Comparison of ENCODE assay signal across 13 cellular contexts in the genomic region with DNA sequence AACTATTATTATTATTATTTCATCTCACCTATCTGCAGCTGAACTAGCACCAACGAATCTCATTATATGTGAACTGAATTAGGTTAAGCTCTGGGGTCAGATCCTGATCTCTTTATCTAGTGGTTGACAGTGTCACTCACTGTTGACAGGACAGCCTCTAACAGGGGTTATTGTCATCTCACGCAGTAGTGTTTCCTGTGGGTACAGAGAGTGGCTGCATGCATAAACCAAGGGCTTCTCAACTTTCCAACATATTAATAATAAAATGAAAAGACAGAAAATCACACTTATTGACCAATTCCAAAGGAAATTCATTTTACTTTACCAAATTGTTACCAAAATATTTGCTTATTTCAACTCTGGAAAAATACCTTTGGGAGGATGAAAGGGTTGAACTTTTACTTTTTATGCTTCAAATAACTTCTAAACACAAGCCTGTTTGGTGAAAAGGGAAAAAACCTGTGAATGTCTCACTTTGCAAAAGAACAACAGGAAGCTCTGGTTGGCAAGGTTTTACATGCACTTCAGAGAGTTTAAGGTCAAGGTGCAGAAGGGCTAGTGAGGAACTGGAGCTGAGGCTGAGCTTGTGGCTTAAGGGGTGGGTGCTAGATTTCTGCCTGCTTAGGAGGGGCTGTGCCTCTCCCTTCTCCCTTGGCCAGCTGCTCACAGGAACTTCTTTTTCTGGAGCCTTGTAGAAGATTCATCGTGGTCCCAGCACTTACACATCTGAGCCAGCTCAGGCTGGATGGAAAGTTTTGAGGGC.
DNase-seq lines count a peak whose midpoint lies in the region; ATAC-seq and TF ChIP-seq lines count a peak whose summit lies in the region.
"Had no signal": no experiment of that assay in that cellular context is flagged by ENCODE, and none has a peak within 500 bp of the region (broad histone marks: within the 10 kb centered on the region; RNA-seq: fewer than 3 reads in every experiment).

No MANE protein-coding gene starts in this region.

- intact Hi-C loops in heart right ventricle (cut with DNase I) (loop anchor here in 8 of 10 donors (5.0 to 10.0 kb wide), 10 partner anchors 68 to 350 kb away; a partner anchor contains a TSS), Right ventricle myocardium superior (cut with DNase I) (loop anchor here (5.0 kb wide), 2 partner anchors 78 to 178 kb away; a partner anchor contains a TSS)
- intact Hi-C loops in activated CD4-positive, alpha-beta memory T cell treated with anti-CD3 and anti-CD28 coated beads for 36 hours (cut with micrococcal nuclease): loop anchor here (2.0 kb wide), 1 partner anchor 62 kb away; no protein-coding TSS in a partner anchor

- peaks cover 27% of the 10 kb centered on the region for H3K4me1 Mint-ChIP-seq in activated CD4-positive, alpha-beta memory T cell treated with anti-CD3 and anti-CD28 coated beads for 36 hours (ENCODE audit: low read depth)
- H3K4me1 Mint-ChIP-seq in type B pancreatic cell (ENCODE audit: unreplicated experiment): peaks cover 50% of the 10 kb centered on the region
- H3K4me1 Mint-ChIP-seq in stimulated activated naive B cell treated with anti-CD40 and anti-IgM and Interleukin-4, amounts not matched to agents 10 μg/mL and 1 μg/mL and 100 μg/mL, for 72 hours: peaks cover 0 to 1% of the 10 kb centered on the region in 2 donors
- H3K4me1 Mint-ChIP-seq: memory B cell had no signal

- CTCF ChIA-PET in activated CD4-positive, alpha-beta memory T cell treated with anti-CD3 and anti-CD28 coated beads for 36 hours (lab: Charles Lee): no interaction called here

- H3K36me3 Mint-ChIP-seq in activated CD4-positive, alpha-beta memory T cell treated with anti-CD3 and anti-CD28 coated beads for 36 hours: no peaks in the 10 kb centered on the region
- H3K36me3 Mint-ChIP-seq in type B pancreatic cell: no peaks in the 10 kb centered on the region
- no peaks in the 10 kb centered on the region for H3K36me3 Mint-ChIP-seq in stimulated activated naive B cell treated with anti-CD40 and anti-IgM and Interleukin-4, amounts not matched to agents 10 μg/mL and 1 μg/mL and 100 μg/mL, for 72 hours

- WGBS in heart right ventricle, 2 donors: 35 to 41% methylated on average over 3 of the region's 3 CpGs

- no peak for TF ChIP-seq CTCF in heart right ventricle (IDR thresholded peaks at IDR 0.05)
- no peak for TF ChIP-seq CTCF in type B pancreatic cell (conservative IDR thresholded peaks at IDR 0.05)
- no peak for TF ChIP-seq CTCF in foreskin fibroblast (IDR thresholded peaks at IDR 0.05; ENCODE audit: low read depth, low read length)

- H3K4me1 ChIP-seq in heart right ventricle: peaks cover 10 to 70% (median 52%) of the 10 kb centered on the region in 9 donors

- peak overlapping the region; percentile 88 to 97 (median 94) for H3K27ac ChIP-seq in heart right ventricle

- no peak overlapping the region for H3K4me3 Mint-ChIP-seq in activated CD4-positive, alpha-beta memory T cell treated with anti-CD3 and anti-CD28 coated beads for 36 hours
- H3K4me3 Mint-ChIP-seq in type B pancreatic cell: peak overlapping the region; percentile 0
- H3K4me3 Mint-ChIP-seq in stimulated activated naive B cell treated with anti-CD40 and anti-IgM and Interleukin-4, amounts not matched to agents 10 μg/mL and 1 μg/mL and 100 μg/mL, for 72 hours: no peak overlapping the region
- H3K4me3 Mint-ChIP-seq: memory B cell had no signal

- H3K4me3 ChIP-seq in heart right ventricle (no peak overlapping the region), foreskin fibroblast (ENCODE audit: low read depth in 1 of 2, low read length in 2 of 2) (no peak overlapping the region)

- DNase-seq in heart right ventricle (no peak), Right ventricle myocardium superior (no peak), left kidney (ENCODE audit: low read depth, low spot score) (peak; percentile 52), type B pancreatic cell (ENCODE audit: extremely low spot score, unreplicated experiment) (no peak), foreskin fibroblast (no peak)
- DNase-seq in activated CD4-positive, alpha-beta memory T cell treated with anti-CD3 and anti-CD28 coated beads for 36 hours: no peak
- DNase-seq in stimulated activated naive B cell treated with anti-CD40 and anti-IgM and Interleukin-4, amounts not matched to agents 10 μg/mL and 1 μg/mL and 100 μg/mL, for 72 hours: no peak
- DNase-seq: activated CD4-positive, alpha-beta T cell treated with anti-CD3 and anti-CD28 coated beads for 4 hours; effector CD8-positive, alpha-beta T cell; NCI-H1105 treated with DMSO at 0.1 percent for 48 hours had no signal

- H3K36me3 ChIP-seq in heart right ventricle: no peaks in the 10 kb centered on the region

- peaks cover 0 to 41% (median 0%) of the 10 kb centered on the region in 7 donors for H3K27me3 ChIP-seq in heart right ventricle

- POLR2A ChIA-PET in activated CD4-positive, alpha-beta memory T cell treated with anti-CD3 and anti-CD28 coated beads for 36 hours (lab: Charles Lee): no interaction called here

- peak overlapping the region; percentile 10 for H3K27ac Mint-ChIP-seq in activated CD4-positive, alpha-beta memory T cell treated with anti-CD3 and anti-CD28 coated beads for 36 hours
- H3K27ac Mint-ChIP-seq in type B pancreatic cell: no peak overlapping the region
- no peak overlapping the region for H3K27ac Mint-ChIP-seq in stimulated activated naive B cell treated with anti-CD40 and anti-IgM and Interleukin-4, amounts not matched to agents 10 μg/mL and 1 μg/mL and 100 μg/mL, for 72 hours
- H3K27ac Mint-ChIP-seq: memory B cell had no signal

- no peaks in the 10 kb centered on the region for H3K9me3 ChIP-seq in heart right ventricle

- H3K9me3 Mint-ChIP-seq in activated CD4-positive, alpha-beta memory T cell treated with anti-CD3 and anti-CD28 coated beads for 36 hours: no peaks in the 10 kb centered on the region
- no peaks in the 10 kb centered on the region for H3K9me3 Mint-ChIP-seq in type B pancreatic cell
- H3K9me3 Mint-ChIP-seq in stimulated activated naive B cell treated with anti-CD40 and anti-IgM and Interleukin-4, amounts not matched to agents 10 μg/mL and 1 μg/mL and 100 μg/mL, for 72 hours: peaks cover 0 to 4% of the 10 kb centered on the region in 2 donors
- H3K9me3 Mint-ChIP-seq: memory B cell had no signal

- peaks cover 21% of the 10 kb centered on the region for H3K27me3 Mint-ChIP-seq in activated CD4-positive, alpha-beta memory T cell treated with anti-CD3 and anti-CD28 coated beads for 36 hours
- peaks cover 52% of the 10 kb centered on the region for H3K27me3 Mint-ChIP-seq in type B pancreatic cell
- peaks cover 39 to 44% of the 10 kb centered on the region in 2 donors for H3K27me3 Mint-ChIP-seq in stimulated activated naive B cell treated with anti-CD40 and anti-IgM and Interleukin-4, amounts not matched to agents 10 μg/mL and 1 μg/mL and 100 μg/mL, for 72 hours

- ATAC-seq in heart right ventricle (no peak), Right ventricle myocardium superior (ENCODE audit: poor library complexity) (no peak), HG02981 (IDR thresholded peaks at IDR 0.05; ENCODE audit: unreplicated experiment) (no peak)
- no peak for ATAC-seq in stimulated activated naive B cell treated with anti-CD40 and anti-IgM and Interleukin-4, amounts not matched to agents 10 μg/mL and 1 μg/mL and 100 μg/mL, for 72 hours (replicated peaks)
- ATAC-seq: SK-N-SH treated with all-trans-retinoic acid at 6 μM for 48 hours had no signal
